25 cellular contexts compared by ENCODE assay signal in genomic region chr12:75443709-75444108, GRCh38. TPM values are rescaled to one million over a fixed set of nuclear protein-coding genes. Genes with fewer than 3 reads are reported as not detected.
DNase-seq lines count a peak whose midpoint lies in the region; ATAC-seq, FAIRE-seq and TF ChIP-seq lines count a peak whose summit lies in the region.
"Had no signal": no experiment of that assay in that cellular context is flagged by ENCODE, and none has a peak within 500 bp of the region (broad histone marks: within the 10 kb centered on the region; RNA-seq: fewer than 3 reads in every experiment).

No MANE protein-coding gene starts in this region.

- H3K9me3 ChIP-seq in HepG2 (ENCODE audit: low read length) (no peaks in the 10 kb centered on the region), right lobe of liver (no peaks in the 10 kb centered on the region)

- no peak overlapping the region for H3K4me2 ChIP-seq in HepG2 (ENCODE audit: low read depth, low read length)

- no TSS peak for BruUV-seq in HepG2 (replicated peaks; lab: Mats Ljungman, UMichigan)

- H3K27me3 ChIP-seq in HepG2 (ENCODE audit: control insufficient read depth in 1 of 2, insufficient read depth in 2 of 2, low read length in 2 of 2) (no peaks in the 10 kb centered on the region), right lobe of liver (no peaks in the 10 kb centered on the region)
- H3K27me3 ChIP-seq: BLaER1 treated with 17β-estradiol and CSF1 and Interleukin-3, amounts not matched to agents 10 nM and 100 nM had no signal

- no peak overlapping the region for H3K4me3 ChIP-seq in HepG2 (replicated peaks in 1 of 3; ENCODE audit: insufficient read depth in 1 of 3, low read depth in 2 of 3, low read length in 3 of 3)
- no peak overlapping the region for H3K4me3 ChIP-seq in right lobe of liver
- H3K4me3 ChIP-seq in fibroblast of mammary gland (ENCODE audit: control insufficient read depth, low read depth, low read length), result no peak overlapping the region
- H3K4me3 ChIP-seq: BLaER1 treated with 17β-estradiol and CSF1 and Interleukin-3, amounts not matched to agents 10 nM and 100 nM had no signal

- no peaks in the 10 kb centered on the region for H3K36me3 ChIP-seq in HepG2 (replicated peaks in 1 of 2; ENCODE audit: control insufficient read depth in 1 of 2, insufficient read depth in 2 of 2, low read length in 2 of 2)
- no peaks in the 10 kb centered on the region for H3K36me3 ChIP-seq in right lobe of liver
- H3K36me3 ChIP-seq: BLaER1 treated with 17β-estradiol and CSF1 and Interleukin-3, amounts not matched to agents 10 nM and 100 nM had no signal

- ATAC-seq in HepG2 (no peak), right lobe of liver (no peak), HG02678 (IDR thresholded peaks at IDR 0.05; ENCODE audit: unreplicated experiment) (no peak), GM19467 (IDR thresholded peaks at IDR 0.05; ENCODE audit: unreplicated experiment) (no peak)
- ATAC-seq: Panc1 had no signal

- no peak for FAIRE-seq in HepG2 (lab: Jason Lieb, UNC)
- FAIRE-seq: GM12892 had no signal

- TF ChIP-seq CTCF in HepG2 (CRISPR knock-in tag; IDR thresholded peaks at IDR 0.05) (no peak), right lobe of liver (IDR thresholded peaks at IDR 0.05) (no peak), fibroblast of mammary gland (conservative IDR thresholded peaks at IDR 0.05; ENCODE audit: control insufficient read depth, insufficient read depth, low read depth, low read length) (no peak)

- 56% methylated on average over 3 of the region's 3 CpGs for WGBS in HepG2 (ENCODE audit: low lambda C conversion rate)
- whole genome bisulfite sequencing in right lobe of liver (ENCODE audit: insufficient coverage, low coverage, low lambda C conversion rate, missing lambda C conversion rate), result 58% methylated on average over 3 of the region's 3 CpGs

- TF ChIP-seq EP300 in HepG2 (IDR thresholded peaks at IDR 0.05; ENCODE audit: low read depth in 2 of 2, low read length in 2 of 2), result no peak
- TF ChIP-seq EP300 in HepG2 (CRISPR knock-in tag; IDR thresholded peaks at IDR 0.05; ENCODE audit: borderline replicate concordance), result no peak

- in situ Hi-C loops in HepG2 (cut with HindIII; ENCODE audit: extremely low pct_ligation_motif_present, low pct_unique_long_range_greater_than_20kb) (no loop called here), KBM-7 (cut with MboI; ENCODE audit: low pct_unique_long_range_greater_than_20kb, low sequenced_read_pairs) (no loop called here)

- DNase-seq in HepG2 (ENCODE audit: low spot score) (no peak), right lobe of liver (no peak), KBM-7 (peak; percentile 43), fibroblast of mammary gland (ENCODE audit: low read depth) (peak; percentile 6), mesenteric fat pad (ENCODE audit: low spot score) (no peak)
- DNase-seq: AML-193; Caco-2; CD4-positive, alpha-beta memory T cell; DMS 273 treated with DMSO at 0.1 percent for 48 hours; DMS79; H7; NCI-H1092 treated with DMSO at 0.1 percent for 48 hours; NCI-H1436; NCI-H187; NCI-H2081 treated with DMSO at 0.1 percent for 48 hours; NCI-H2171; NCI-H226; NCI-H510A; NCI-H69; SHP77 treated with DMSO at 0.1 percent for 48 hours had no signal

- no peaks in the 10 kb centered on the region for H3K79me2 ChIP-seq in HepG2 (ENCODE audit: insufficient read depth, low read length)

- no peak overlapping the region for H3K9ac ChIP-seq in HepG2 (ENCODE audit: insufficient read depth, low read depth, low read length)
- H3K9ac ChIP-seq: BLaER1 treated with 17β-estradiol and CSF1 and Interleukin-3, amounts not matched to agents 10 nM and 100 nM had no signal

- no peak overlapping the region for H3K27ac ChIP-seq in HepG2 (ENCODE audit: extremely low read length, insufficient read depth, low read length)
- no peak overlapping the region for H3K27ac ChIP-seq in right lobe of liver
- H3K27ac ChIP-seq: BLaER1 treated with 17β-estradiol and CSF1 and Interleukin-3, amounts not matched to agents 10 nM and 100 nM had no signal

- CTCF ChIA-PET in HepG2 (lab: Yijun Ruan, JAX; ENCODE audit: low intra/inter-chr PET ratio, low total read pairs), result no interaction called here

- no peak for TF ChIP-seq RAD21 in HepG2 (CRISPR knock-in tag; IDR thresholded peaks at IDR 0.05)

- TF ChIP-seq POLR2A in HepG2 (IDR thresholded peaks at IDR 0.05; ENCODE audit: insufficient read depth in 1 of 2, low read depth in 2 of 2, low read length in 2 of 2), result no peak
- no peak for TF ChIP-seq POLR2A in right lobe of liver (IDR thresholded peaks at IDR 0.05)

- H3K4me1 ChIP-seq in HepG2 (ENCODE audit: insufficient read depth, low read length) (peaks cover 47% of the 10 kb centered on the region), right lobe of liver (no peaks in the 10 kb centered on the region)

- H4K20me1 ChIP-seq in HepG2 (ENCODE audit: insufficient read depth, low read length), result no peaks in the 10 kb centered on the region
- H4K20me1 ChIP-seq: BLaER1 treated with 17β-estradiol and CSF1 and Interleukin-3, amounts not matched to agents 10 nM and 100 nM had no signal

- H2AFZ ChIP-seq in HepG2 (ENCODE audit: low read length), result no peak overlapping the region

- intact Hi-C loops in HepG2 (cut with micrococcal nuclease; ENCODE audit: unreplicated experiment) (no loop called here), right lobe of liver (cut with DNase I) (no loop called here)

- POLR2A ChIA-PET in HepG2 (lab: Yijun Ruan, JAX), result no interaction called here

TF ChIP-seq in HepG2, 621 proteins besides CTCF, POLR2A, EP300 and RAD21:
- no peak for TF ChIP-seq ZNF75D (CRISPR knock-in tag; IDR thresholded peaks at IDR 0.05; ENCODE audit: borderline replicate concordance)
- no peak for TF ChIP-seq RFX5 (IDR thresholded peaks at IDR 0.05; ENCODE audit: low read depth, low read length)
- TF ChIP-seq TEAD3 (CRISPR knock-in tag; optimal IDR thresholded peaks at IDR 0.05; ENCODE audit: borderline replicate concordance), result no peak
- TF ChIP-seq ZNF598 (CRISPR knock-in tag; IDR thresholded peaks at IDR 0.05; ENCODE audit: borderline replicate concordance), result no peak
- TF ChIP-seq MAFF (IDR thresholded peaks at IDR 0.05; ENCODE audit: low read depth, low read length), result peak; percentile 27; the same call in 1 of the 2 replicates
- TF ChIP-seq MAFK (conservative IDR thresholded peaks at IDR 0.05 in 1 of 2, IDR thresholded peaks at IDR 0.05 in 1 of 2; ENCODE audit: low read length in 2 of 2), result peak; percentile 49 to 55
TF ChIP-seq in HepG2: peak in this region for 2.

RNA-seq across cellular contexts. Expression of gene GLIPR1, which starts 36.8 kb away (rescaled TPM):
- 2.8 and 5.0 TPM in 2 replicates for total RNA-seq in HepG2 (2016; rRNA removed; fragmentation: Illumina TruSeq; extraction: Trizol)
- total RNA-seq in HepG2 (2016; cell fraction: cytosol; rRNA removed; fragmentation: Illumina TruSeq; extraction: Trizol; ENCODE audit: low read depth), result 0.97 and 2.2 TPM in 2 replicates
- total RNA-seq in HepG2 (2016; cell fraction: insoluble cytoplasmic fraction; rRNA removed; fragmentation: Illumina TruSeq; extraction: Trizol), result 3.7 and 6.0 TPM in 2 replicates
- total RNA-seq in HepG2 (2016; cell fraction: membrane; rRNA removed; fragmentation: Illumina TruSeq; extraction: Trizol), result 1.9 and 4.2 TPM in 2 replicates
- 5.3 TPM in 2 replicates for total RNA-seq in HepG2 (2016; cell fraction: nucleus; rRNA removed; fragmentation: Illumina TruSeq; extraction: Trizol)
- polyA plus RNA-seq in HepG2 (2011; rRNA removed), result 1.9 and 4.9 TPM in 2 replicates
- polyA plus RNA-seq in HepG2 (2011; cell fraction: cytosol; rRNA removed), result 1.4 and 4.8 TPM in 2 replicates
- 2.1 and 2.5 TPM in 2 replicates for polyA plus RNA-seq in HepG2 (2011; cell fraction: nucleus; rRNA removed)
- polyA plus RNA-seq in HepG2 (2012), result 2.8 and 3.5 TPM in 2 replicates
- 3.4 and 3.8 TPM in 2 replicates for polyA plus RNA-seq in HepG2 (2016; cell fraction: cytosol; fragmentation: Illumina TruSeq; extraction: Trizol; ENCODE audit: low read depth)
- polyA plus RNA-seq in HepG2 (2016; cell fraction: insoluble cytoplasmic fraction; fragmentation: Illumina TruSeq; extraction: Trizol; ENCODE audit: low read depth), result 3.4 and 4.5 TPM in 2 replicates
- polyA plus RNA-seq in HepG2 (2016; cell fraction: membrane; fragmentation: Illumina TruSeq; extraction: Trizol; ENCODE audit: low read depth), result 3.0 TPM in 2 replicates
- 9.2 and 10.3 TPM in 2 replicates for polyA plus RNA-seq in HepG2 (2016; cell fraction: nucleus; fragmentation: Illumina TruSeq; extraction: Trizol; ENCODE audit: insufficient read depth, low read depth)
- 0.30 and 1.9 TPM in 2 replicates for polyA minus RNA-seq in HepG2 (2011; rRNA and poly(A)+ RNA removed; ENCODE audit: low replicate concordance)
- 0.35 and 2.6 TPM in 2 replicates for polyA minus RNA-seq in HepG2 (2011; cell fraction: cytosol; rRNA and poly(A)+ RNA removed)
- polyA minus RNA-seq in HepG2 (2011; cell fraction: nucleus; rRNA and poly(A)+ RNA removed), result 4.8 and 7.2 TPM in 2 replicates
- total RNA-seq in right lobe of liver, result 10 to 100 TPM in 1 of 6 experiments, 1 to 10 TPM in 5; 3.4 to 16.2 (median 4.0) TPM
- total RNA-seq in mesenteric fat pad, result 52.2 TPM

RNA-seq across cellular contexts. Expression of gene GLIPR1L2, which starts 52.8 kb away (rescaled TPM):
- total RNA-seq in HepG2 (2016; rRNA removed; fragmentation: Illumina TruSeq; extraction: Trizol), result not detected in 2 replicates
- not detected in 2 replicates for total RNA-seq in HepG2 (2016; cell fraction: cytosol; rRNA removed; fragmentation: Illumina TruSeq; extraction: Trizol; ENCODE audit: low read depth)
- total RNA-seq in HepG2 (2016; cell fraction: insoluble cytoplasmic fraction; rRNA removed; fragmentation: Illumina TruSeq; extraction: Trizol), result not detected in 2 replicates
- total RNA-seq in HepG2 (2016; cell fraction: membrane; rRNA removed; fragmentation: Illumina TruSeq; extraction: Trizol), result not detected in 2 replicates
- total RNA-seq in HepG2 (2016; cell fraction: nucleus; rRNA removed; fragmentation: Illumina TruSeq; extraction: Trizol), result not detected in 2 replicates
- polyA plus RNA-seq in HepG2 (2011; rRNA removed), result not detected in 2 replicates
- polyA plus RNA-seq in HepG2 (2011; cell fraction: cytosol; rRNA removed), result not detected in 2 replicates
- polyA plus RNA-seq in HepG2 (2011; cell fraction: nucleus; rRNA removed), result not detected in 2 replicates
- not detected in 2 replicates for polyA plus RNA-seq in HepG2 (2012)
- polyA plus RNA-seq in HepG2 (2016; cell fraction: cytosol; fragmentation: Illumina TruSeq; extraction: Trizol; ENCODE audit: low read depth), result not detected in 2 replicates
- polyA plus RNA-seq in HepG2 (2016; cell fraction: insoluble cytoplasmic fraction; fragmentation: Illumina TruSeq; extraction: Trizol; ENCODE audit: low read depth), result not detected in 2 replicates
- not detected in 2 replicates for polyA plus RNA-seq in HepG2 (2016; cell fraction: membrane; fragmentation: Illumina TruSeq; extraction: Trizol; ENCODE audit: low read depth)
- polyA plus RNA-seq in HepG2 (2016; cell fraction: nucleus; fragmentation: Illumina TruSeq; extraction: Trizol; ENCODE audit: insufficient read depth, low read depth), result not detected in 2 replicates
- not detected in 2 replicates for polyA minus RNA-seq in HepG2 (2011; rRNA and poly(A)+ RNA removed; ENCODE audit: low replicate concordance)
- polyA minus RNA-seq in HepG2 (2011; cell fraction: cytosol; rRNA and poly(A)+ RNA removed), result not detected in 2 replicates
- polyA minus RNA-seq in HepG2 (2011; cell fraction: nucleus; rRNA and poly(A)+ RNA removed), result not detected in 2 replicates
- total RNA-seq in right lobe of liver, result 1 to 10 TPM in 1 of 6 experiments, under 1 TPM in 5; 0.24 to 1.0 (median 0.32) TPM
- 1.1 TPM for total RNA-seq in mesenteric fat pad
- total RNA-seq: Caco-2, H7 had no signal

Comparison
In these comparisons a context has a peak if more than half of its experiments do, and no peak if none do; other contexts are left out.
1. DNase-seq: peak in KBM-7 (single experiment) and fibroblast of mammary gland (single experiment); none in HepG2 (single experiment), right lobe of liver (0 of 3) and mesenteric fat pad (single experiment).